In genomic region chr20:1841554-1842140, GRCh38 we compare ENCODE assay signal across 11 cellular contexts. TPM values are rescaled to one million over a fixed set of nuclear protein-coding genes. Genes with fewer than 3 reads are reported as not detected.
DNase-seq lines count a peak whose midpoint lies in the region; ATAC-seq and TF ChIP-seq lines count a peak whose summit lies in the region.
"Had no signal": no experiment of that assay in that cellular context is flagged by ENCODE, and none has a peak within 500 bp of the region (broad histone marks: within the 10 kb centered on the region; RNA-seq: fewer than 3 reads in every experiment).

No MANE protein-coding gene starts in this region.

- no peaks in the 10 kb centered on the region for H3K36me3 ChIP-seq in esophagus muscularis mucosa

- no peak for TF ChIP-seq CTCF in esophagus muscularis mucosa (IDR thresholded peaks at IDR 0.05)

- intact Hi-C loops in esophagus muscularis mucosa (cut with DNase I), result no loop called here

- ATAC-seq in GM19397 (IDR thresholded peaks at IDR 0.05; ENCODE audit: unreplicated experiment), result no peak
- ATAC-seq: CD8-positive, alpha-beta T cell; SK-N-SH treated with all-trans-retinoic acid at 6 μM for 48 hours had no signal

- H3K27ac ChIP-seq in esophagus muscularis mucosa (replicated peaks in 1 of 4), result peak overlapping the region; percentile 68 to 78 (median 74)

- peak; percentile 47 to 67 for DNase-seq in AML-193 (lab: John Stamatoyannopoulos, UW)
- DNase-seq in NCI-H446 treated with DMSO at 0.1 percent for 48 hours (lab: John Stamatoyannopoulos, UW), result peak; percentile 52
- no peak for DNase-seq in esophagus muscularis mucosa (ENCODE audit: extremely low spot score)
- DNase-seq in nucleus accumbens (lab: John Stamatoyannopoulos, UW), result peak in 35 of 56 donors; percentile 13 to 79 (median 48)
- no peak for DNase-seq in T-helper 2 cell
- DNase-seq in NCI-H2081 (lab: John Stamatoyannopoulos, UW), result no peak
- DNase-seq in SW 1271 (lab: John Stamatoyannopoulos, UW), result no peak
- DNase-seq: activated CD4-positive, alpha-beta T cell treated with anti-CD3 and anti-CD28 coated beads, Interleukin-2, amount 50 U/mL, for 1 hour; CD8-positive, alpha-beta T cell had no signal

- no peak for TF ChIP-seq EP300 in esophagus muscularis mucosa (IDR thresholded peaks at IDR 0.05)

- 59% methylated on average over 6 of the region's 6 CpGs for WGBS in esophagus muscularis mucosa

- peak overlapping the region in 1 of 4 donors; percentile 9 for H3K4me3 ChIP-seq in esophagus muscularis mucosa

- no peak for TF ChIP-seq POLR2A in esophagus muscularis mucosa (IDR thresholded peaks at IDR 0.05; ENCODE audit: low read depth)

- no peaks in the 10 kb centered on the region for H3K9me3 ChIP-seq in esophagus muscularis mucosa

- peaks cover 4 to 42% (median 38%) of the 10 kb centered on the region in 4 donors for H3K4me1 ChIP-seq in esophagus muscularis mucosa

- no peaks in the 10 kb centered on the region for H3K27me3 ChIP-seq in esophagus muscularis mucosa

RNA-seq across cellular contexts. Expression of gene SIRPA, which starts 53.6 kb away (rescaled TPM):
- 10 to 100 TPM; 19.5 to 39.8 (median 32.5) TPM for total RNA-seq in esophagus muscularis mucosa
- total RNA-seq: CD8-positive, alpha-beta T cell had no signal

Comparison
In these comparisons a context has a peak if more than half of its experiments do, and no peak if none do; other contexts are left out.
1. DNase-seq: peak in AML-193 (2 of 2), NCI-H446 treated with DMSO at 0.1 percent for 48 hours (single experiment) and nucleus accumbens (35 of 56); none in esophagus muscularis mucosa (single experiment), T-helper 2 cell (0 of 5), NCI-H2081 (0 of 2) and SW 1271 (0 of 2).